Comparison of ENCODE assay signal across 10 cellular contexts in the genomic region with DNA sequence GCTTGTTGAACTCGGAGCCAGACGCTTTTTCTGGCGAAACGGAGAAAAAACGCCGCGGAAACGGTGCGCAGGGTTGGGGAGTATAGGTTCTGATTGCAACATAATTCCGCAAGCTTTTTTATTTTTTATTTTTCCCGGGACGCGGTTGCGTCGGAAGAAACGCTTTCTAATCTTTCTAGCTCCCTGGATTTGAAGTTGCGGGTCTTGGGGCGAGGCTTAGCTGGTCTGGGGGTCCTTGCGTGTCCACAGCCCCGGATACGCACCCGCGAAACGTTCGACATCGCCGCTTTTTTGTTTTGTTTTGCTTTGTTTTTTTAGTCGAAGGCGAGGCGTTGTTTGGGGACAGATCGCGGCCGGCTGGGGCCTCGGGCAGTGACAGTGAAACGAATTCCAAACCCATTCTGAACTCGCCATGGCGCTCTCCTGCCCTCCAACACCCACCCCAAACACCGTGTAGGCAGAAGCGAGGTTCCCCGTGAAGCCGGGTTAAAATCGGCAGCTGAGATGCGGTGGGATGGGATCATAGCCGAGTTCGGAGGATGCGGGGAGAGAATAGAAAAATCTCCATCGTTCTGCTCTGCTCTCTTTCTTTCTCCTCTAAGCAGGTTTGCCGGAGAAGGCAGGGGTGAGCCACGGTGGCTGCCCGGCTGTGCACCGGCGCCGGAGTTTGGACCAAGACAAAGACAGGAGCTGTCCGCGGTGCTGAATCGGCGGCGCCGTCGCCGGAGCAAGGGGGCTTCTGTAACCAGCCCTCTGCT. TPM values are rescaled to one million over a fixed set of nuclear protein-coding genes. Genes with fewer than 3 reads are reported as not detected.
DNase-seq lines count a peak whose midpoint lies in the region; ATAC-seq and TF ChIP-seq lines count a peak whose summit lies in the region.
"Had no signal": no experiment of that assay in that cellular context is flagged by ENCODE, and none has a peak within 500 bp of the region (broad histone marks: within the 10 kb centered on the region; RNA-seq: fewer than 3 reads in every experiment).

No MANE protein-coding gene starts in this region.

- peaks cover 11% of the 10 kb centered on the region for H3K4me1 ChIP-seq in ES-I3 (ENCODE audit: insufficient read depth, low read length)
- H3K4me1 ChIP-seq in SJCRH30 = no peaks in the 10 kb centered on the region
- H3K4me1 ChIP-seq in endodermal cell (ENCODE audit: control insufficient read depth, insufficient read depth, low read length) = peaks cover 11% of the 10 kb centered on the region
- H3K4me1 ChIP-seq in neuronal stem cell (ENCODE audit: control insufficient read depth in 2 of 2, insufficient read depth in 1 of 2, low read depth in 1 of 2, low read length in 2 of 2) = peaks cover 2 to 31% of the 10 kb centered on the region in 2 donors

- no peaks in the 10 kb centered on the region for H3K9me3 ChIP-seq in ES-I3 (ENCODE audit: control insufficient read depth, insufficient read depth, low read length)
- no peaks in the 10 kb centered on the region for H3K9me3 ChIP-seq in SJCRH30 (replicated peaks)
- no peaks in the 10 kb centered on the region for H3K9me3 ChIP-seq in endodermal cell (ENCODE audit: control insufficient read depth, low read length)
- no peaks in the 10 kb centered on the region for H3K9me3 ChIP-seq in neuronal stem cell (replicated peaks in 1 of 2; ENCODE audit: control insufficient read depth in 2 of 2, insufficient read depth in 1 of 2, low read depth in 1 of 2, low read length in 2 of 2)
- H3K9me3 ChIP-seq: mucosa of descending colon, upper lobe of left lung had no signal

- H3K4me3 ChIP-seq in SJCRH30 = no peak overlapping the region
- peak overlapping the region; percentile 12 for H3K4me3 ChIP-seq in endodermal cell (ENCODE audit: low read length)
- H3K4me3 ChIP-seq in neuronal stem cell (ENCODE audit: low read length in 2 of 2) = peak overlapping the region in 1 of 2 donors; percentile 70
- H3K4me3 ChIP-seq: mucosa of descending colon, upper lobe of left lung had no signal

- no peak overlapping the region for H2BK12ac ChIP-seq in neuronal stem cell (ENCODE audit: low read length)

- H3K36me3 ChIP-seq in ES-I3 (ENCODE audit: insufficient read depth, low read length) (no peaks in the 10 kb centered on the region), SJCRH30 (no peaks in the 10 kb centered on the region), endodermal cell (ENCODE audit: control insufficient read depth, insufficient read depth, low read length) (no peaks in the 10 kb centered on the region), neuronal stem cell (replicated peaks in 1 of 2; ENCODE audit: control insufficient read depth in 2 of 2, insufficient read depth in 2 of 2, low read length in 2 of 2) (no peaks in the 10 kb centered on the region)
- H3K36me3 ChIP-seq: upper lobe of left lung had no signal

- H3K9me3 Mint-ChIP-seq in endodermal cell = no peaks in the 10 kb centered on the region

- no peak overlapping the region for H3K18ac ChIP-seq in neuronal stem cell (ENCODE audit: low read length)

- H3K27ac ChIP-seq in SJCRH30 = no peak overlapping the region
- no peak overlapping the region for H3K27ac ChIP-seq in endodermal cell (ENCODE audit: low read depth, low read length)
- H3K27ac ChIP-seq in neuronal stem cell (replicated peaks; ENCODE audit: low read length) = no peak overlapping the region
- H3K27ac ChIP-seq: upper lobe of left lung had no signal

- ATAC-seq in GM19452 (IDR thresholded peaks at IDR 0.05; ENCODE audit: unreplicated experiment) (no peak), HG03354 (IDR thresholded peaks at IDR 0.05; ENCODE audit: poor library complexity, severe bottlenecking, unreplicated experiment) (no peak)
- ATAC-seq: mucosa of descending colon had no signal

- H3K4me3 Mint-ChIP-seq in endodermal cell = peak overlapping the region; percentile 26

- H2BK5ac ChIP-seq in neuronal stem cell (ENCODE audit: low read length) = no peak overlapping the region

- peaks cover 26% of the 10 kb centered on the region for H3K4me1 Mint-ChIP-seq in endodermal cell

- H4K8ac ChIP-seq in neuronal stem cell (ENCODE audit: low read depth, low read length) = no peak overlapping the region

- peak overlapping the region; percentile 83 for H3K4me2 ChIP-seq in neuronal stem cell (ENCODE audit: insufficient read depth, low read length, poor library complexity, severe bottlenecking)

- no peak overlapping the region for H2BK120ac ChIP-seq in neuronal stem cell (ENCODE audit: low read depth, low read length)

- no peak overlapping the region for H3K27ac Mint-ChIP-seq in endodermal cell

- no peaks in the 10 kb centered on the region for H3K36me3 Mint-ChIP-seq in endodermal cell (ENCODE audit: low read depth)

- DNase-seq in SJCRH30 (peak; percentile 17), endodermal cell (peak; percentile 97), neuronal stem cell (ENCODE audit: low spot score) (peak; percentile 86), GF-D8 (lab: John Stamatoyannopoulos, UW) (no peak)
- DNase-seq in effector CD8-positive, alpha-beta T cell (lab: John Stamatoyannopoulos, UW) = no peak

- no peaks in the 10 kb centered on the region; the same call in 1 of the 2 replicates for H3K27me3 ChIP-seq in SJCRH30
- peaks cover 96% of the 10 kb centered on the region for H3K27me3 ChIP-seq in endodermal cell (ENCODE audit: control insufficient read depth, insufficient read depth, low read length, poor library complexity, severe bottlenecking)
- H3K27me3 ChIP-seq in neuronal stem cell (ENCODE audit: control insufficient read depth in 3 of 3, insufficient read depth in 3 of 3, low read depth in 1 of 3, low read length in 3 of 3) = peaks cover 12 to 95% (median 49%) of the 10 kb centered on the region in 3 experiments

- no peak overlapping the region for H2AFZ ChIP-seq in neuronal stem cell (ENCODE audit: low read length)

- no peak overlapping the region for H2AK5ac ChIP-seq in neuronal stem cell (ENCODE audit: low read depth, low read length)

- TF ChIP-seq CTCF in endodermal cell (conservative IDR thresholded peaks at IDR 0.05) = no peak

- H3K14ac ChIP-seq in neuronal stem cell (ENCODE audit: low read length) = no peak overlapping the region

- H4K91ac ChIP-seq in neuronal stem cell (ENCODE audit: low read depth, low read length, poor library complexity) = no peak overlapping the region

- no peaks in the 10 kb centered on the region for H3K79me1 ChIP-seq in neuronal stem cell (ENCODE audit: low read depth, low read length)

- WGBS in endodermal cell (ENCODE audit: insufficient coverage in 1 of 2, insufficient read length in 1 of 2), 2 experiments = 1 to 4% methylated on average over 37 to 61 of the region's 61 CpGs
- WGBS in neuronal stem cell (ENCODE audit: extremely low coverage in 2 of 2, insufficient read length in 2 of 2, insufficient replicate concordance in 1 of 2), 2 donors = no CpG with 5 or more reads among the region's 61 CpGs

- no peak overlapping the region for H3K23ac ChIP-seq in neuronal stem cell (ENCODE audit: low read depth, low read length, poor library complexity)

- H3K9ac ChIP-seq in ES-I3 (ENCODE audit: low read depth, low read length) (peak overlapping the region; percentile 25; the same call in 1 of the 2 replicates), endodermal cell (ENCODE audit: extremely low read depth, low read length, poor library complexity, severe bottlenecking) (no peak overlapping the region), neuronal stem cell (ENCODE audit: low read depth, low read length, poor library complexity) (no peak overlapping the region)

- peaks cover 96% of the 10 kb centered on the region for H3K27me3 Mint-ChIP-seq in endodermal cell (ENCODE audit: insufficient read depth)

- no peak overlapping the region for H3K4ac ChIP-seq in neuronal stem cell (ENCODE audit: low read length)

- no peak overlapping the region for H2BK15ac ChIP-seq in neuronal stem cell (ENCODE audit: low read length)

RNA-seq across cellular contexts. Expression of gene LHX5, which starts 8.1 kb away (rescaled TPM):
- not detected in 2 replicates for total RNA-seq in SJCRH30 (2014; rRNA removed; shearing (Covaris generic))
- under 1 TPM in 1 of 2 donors, not detected in 1; 0.18 TPM for total RNA-seq in endodermal cell
- polyA plus RNA-seq in endodermal cell (2013, experiment 1 of 2) = 8.2 TPM
- polyA plus RNA-seq in endodermal cell (2013, experiment 2 of 2) = 7.5 TPM
- polyA plus RNA-seq in neuronal stem cell (2013, experiment 1 of 2) = 8.4 TPM
- 8.3 TPM for polyA plus RNA-seq in neuronal stem cell (2013, experiment 2 of 2)
- total RNA-seq: mucosa of descending colon, upper lobe of left lung had no signal

RNA-seq across cellular contexts. Expression of gene SDSL, which starts 57.6 kb away (rescaled TPM):
- total RNA-seq in SJCRH30 (2014; rRNA removed; shearing (Covaris generic)) = 1.5 and 1.9 TPM in 2 replicates
- total RNA-seq in endodermal cell = 1 to 10 TPM; 2.4 to 5.7 TPM
- polyA plus RNA-seq in endodermal cell (2013, experiment 1 of 2) = 3.9 TPM
- 6.6 TPM for polyA plus RNA-seq in endodermal cell (2013, experiment 2 of 2)
- polyA plus RNA-seq in neuronal stem cell (2013, experiment 1 of 2) = 1.0 TPM
- polyA plus RNA-seq in neuronal stem cell (2013, experiment 2 of 2) = 0.90 TPM

Comparison
In these comparisons a context has a peak if more than half of its experiments do, and no peak if none do; other contexts are left out.
1. DNase-seq: peak in SJCRH30 (2 of 2), endodermal cell (single experiment) and neuronal stem cell (single experiment); none in GF-D8 (single experiment) and effector CD8-positive, alpha-beta T cell (single experiment).